16 cellular contexts compared by ENCODE assay signal in genomic region chr5:80237243-80237642, GRCh38. TPM values are rescaled to one million over a fixed set of nuclear protein-coding genes. Genes with fewer than 3 reads are reported as not detected.
DNase-seq lines count a peak whose midpoint lies in the region; ATAC-seq and TF ChIP-seq lines count a peak whose summit lies in the region.
"Had no signal": no experiment of that assay in that cellular context is flagged by ENCODE, and none has a peak within 500 bp of the region (broad histone marks: within the 10 kb centered on the region; RNA-seq: fewer than 3 reads in every experiment).

No MANE protein-coding gene starts in this region.

- H3K18ac ChIP-seq in H9 (ENCODE audit: insufficient read length, low read depth, low read length): no peak overlapping the region

- no peak overlapping the region for H3T11ph ChIP-seq in H9 (ENCODE audit: low read length)

- H3K79me2 ChIP-seq in H9 (ENCODE audit: insufficient read depth, low read length): peaks cover 41% of the 10 kb centered on the region; the same call in 1 of the 2 replicates

- H3K4ac ChIP-seq in H9 (ENCODE audit: low read depth, low read length): no peak overlapping the region

- peaks cover 16% of the 10 kb centered on the region for H3K79me1 ChIP-seq in H9 (ENCODE audit: insufficient read depth, low read depth, low read length, poor library complexity, severe bottlenecking)

- H3K23me2 ChIP-seq in H9 (ENCODE audit: insufficient read length, low read depth, low read length, poor library complexity, severe bottlenecking): no peaks in the 10 kb centered on the region

- no peak for DNase-seq in stimulated activated naive CD8-positive, alpha-beta T cell treated with anti-CD3 and anti-CD28 coated beads, Interleukin-15, amount 100 ng/mL, for 72 hours
- no peak for DNase-seq in H9
- no peak for DNase-seq in activated naive CD8-positive, alpha-beta T cell treated with anti-CD3 and anti-CD28 coated beads, Interleukin-2, amount 50 U/mL, for 24 hours
- no peak for DNase-seq in progenitor cell of endocrine pancreas (ENCODE audit: low spot score, unreplicated experiment)
- no peak for DNase-seq in NCI-H2171 treated with DMSO at 0.1 percent for 48 hours (lab: John Stamatoyannopoulos, UW)
- DNase-seq: C1 segment of cervical spinal cord, Calu3, KBM-7, NCI-H1048, NCI-H2107, NCI-H446, SJCRH30 had no signal

- H3K23ac ChIP-seq in H9 (ENCODE audit: insufficient read length, low read depth, low read length): no peak overlapping the region

- TF ChIP-seq CTCF in H9 (conservative IDR thresholded peaks at IDR 0.05): no peak
- no peak for TF ChIP-seq CTCF in progenitor cell of endocrine pancreas (IDR thresholded peaks at IDR 0.05; ENCODE audit: unreplicated experiment)

- H2BK15ac ChIP-seq in H9 (ENCODE audit: low read depth, low read length): no peak overlapping the region

- H4K20me1 ChIP-seq in H9 (ENCODE audit: control insufficient read depth, insufficient read depth, insufficient read length): no peaks in the 10 kb centered on the region

- peaks cover 12% of the 10 kb centered on the region; the same call in 1 of the 2 replicates for H3K4me1 ChIP-seq in H9 (ENCODE audit: insufficient read depth, low read length)

- no peak overlapping the region for H4K8ac ChIP-seq in H9 (replicated peaks; ENCODE audit: insufficient read length, low read depth, low read length)

- no peak overlapping the region for H3K27ac ChIP-seq in H9 (ENCODE audit: insufficient read length, low read depth, low read length)
- H3K27ac ChIP-seq: RWPE1, SJCRH30 had no signal

- H3K56ac ChIP-seq in H9 (ENCODE audit: insufficient read length, low read depth, low read length): no peak overlapping the region

- H2BK12ac ChIP-seq in H9 (ENCODE audit: insufficient read length, low read depth, low read length): no peak overlapping the region

- no peak overlapping the region for H3K4me3 Mint-ChIP-seq in stimulated activated naive CD8-positive, alpha-beta T cell treated with anti-CD3 and anti-CD28 coated beads, Interleukin-15, Interleukin-2, amounts not matched to agents 100 ng/mL and 50 ng/mL, for 24 hours
- peak overlapping the region in 1 of 2 donors; percentile 43 for H3K4me3 Mint-ChIP-seq in stimulated activated naive CD8-positive, alpha-beta T cell treated with anti-CD3 and anti-CD28 coated beads, Interleukin-15, amount 100 ng/mL, for 72 hours
- H3K4me3 Mint-ChIP-seq in H9 (no peak overlapping the region), progenitor cell of endocrine pancreas (ENCODE audit: low read depth) (no peak overlapping the region)
- H3K4me3 Mint-ChIP-seq in activated naive CD8-positive, alpha-beta T cell treated with anti-CD3 and anti-CD28 coated beads, Interleukin-2, amount 50 U/mL, for 24 hours: no peak overlapping the region

- peaks cover 22% of the 10 kb centered on the region for H3K36me3 Mint-ChIP-seq in stimulated activated naive CD8-positive, alpha-beta T cell treated with anti-CD3 and anti-CD28 coated beads, Interleukin-15, Interleukin-2, amounts not matched to agents 100 ng/mL and 50 ng/mL, for 24 hours (ENCODE audit: low read depth)
- peaks cover 11 to 17% (median 12%) of the 10 kb centered on the region in 3 experiments for H3K36me3 Mint-ChIP-seq in H9 (ENCODE audit: insufficient read depth in 1 of 3, low read depth in 3 of 3)
- peaks cover 16% of the 10 kb centered on the region for H3K36me3 Mint-ChIP-seq in activated naive CD8-positive, alpha-beta T cell treated with anti-CD3 and anti-CD28 coated beads, Interleukin-2, amount 50 U/mL, for 24 hours (ENCODE audit: low read depth)
- H3K36me3 Mint-ChIP-seq in progenitor cell of endocrine pancreas (ENCODE audit: insufficient read depth): peaks cover 32% of the 10 kb centered on the region

- no peaks in the 10 kb centered on the region for H3K27me3 ChIP-seq in H9 (ENCODE audit: insufficient read depth, low read length)
- H3K27me3 ChIP-seq: SJCRH30 had no signal

- H3K27ac Mint-ChIP-seq in stimulated activated naive CD8-positive, alpha-beta T cell treated with anti-CD3 and anti-CD28 coated beads, Interleukin-15, Interleukin-2, amounts not matched to agents 100 ng/mL and 50 ng/mL, for 24 hours: peak overlapping the region; percentile 68
- peak overlapping the region in 1 of 2 donors; percentile 82 for H3K27ac Mint-ChIP-seq in stimulated activated naive CD8-positive, alpha-beta T cell treated with anti-CD3 and anti-CD28 coated beads, Interleukin-15, amount 100 ng/mL, for 72 hours
- H3K27ac Mint-ChIP-seq in H9: peak overlapping the region in 2 of 3 experiments; percentile 25 to 87; a peak in 4 of 7 replicates
- peak overlapping the region; percentile 14 for H3K27ac Mint-ChIP-seq in activated naive CD8-positive, alpha-beta T cell treated with anti-CD3 and anti-CD28 coated beads, Interleukin-2, amount 50 U/mL, for 24 hours
- peak overlapping the region; percentile 74 for H3K27ac Mint-ChIP-seq in progenitor cell of endocrine pancreas

- peaks cover 4% of the 10 kb centered on the region for H3K9me3 ChIP-seq in H9 (ENCODE audit: control insufficient read depth, low read depth, low read length)
- H3K9me3 ChIP-seq: SJCRH30 had no signal

- no peak overlapping the region for H3K4me2 ChIP-seq in H9 (ENCODE audit: insufficient read depth, insufficient read length, low read length)

- H3K4me1 Mint-ChIP-seq in stimulated activated naive CD8-positive, alpha-beta T cell treated with anti-CD3 and anti-CD28 coated beads, Interleukin-15, Interleukin-2, amounts not matched to agents 100 ng/mL and 50 ng/mL, for 24 hours (ENCODE audit: low read depth): peaks cover 86% of the 10 kb centered on the region
- peaks cover 89% of the 10 kb centered on the region for H3K4me1 Mint-ChIP-seq in stimulated activated naive CD8-positive, alpha-beta T cell treated with anti-CD3 and anti-CD28 coated beads, Interleukin-15, amount 100 ng/mL, for 72 hours
- H3K4me1 Mint-ChIP-seq in H9 (peaks cover 34 to 45% of the 10 kb centered on the region in 2 experiments), progenitor cell of endocrine pancreas (ENCODE audit: low read depth) (peaks cover 28% of the 10 kb centered on the region)
- peaks cover 81% of the 10 kb centered on the region for H3K4me1 Mint-ChIP-seq in activated naive CD8-positive, alpha-beta T cell treated with anti-CD3 and anti-CD28 coated beads, Interleukin-2, amount 50 U/mL, for 24 hours

- no peak overlapping the region for H4K5ac ChIP-seq in H9 (ENCODE audit: insufficient read length, low read depth, low read length)

- WGBS in H9 (ENCODE audit: extremely low coverage, insufficient read length, low lambda C conversion rate): no CpG with 5 or more reads among the region's 5 CpGs

- H2BK120ac ChIP-seq in H9 (ENCODE audit: low read depth, low read length, poor library complexity, severe bottlenecking): no peak overlapping the region

- no peaks in the 10 kb centered on the region for H3K27me3 Mint-ChIP-seq in stimulated activated naive CD8-positive, alpha-beta T cell treated with anti-CD3 and anti-CD28 coated beads, Interleukin-15, Interleukin-2, amounts not matched to agents 100 ng/mL and 50 ng/mL, for 24 hours
- H3K27me3 Mint-ChIP-seq in stimulated activated naive CD8-positive, alpha-beta T cell treated with anti-CD3 and anti-CD28 coated beads, Interleukin-15, amount 100 ng/mL, for 72 hours: no peaks in the 10 kb centered on the region
- no peaks in the 10 kb centered on the region for H3K27me3 Mint-ChIP-seq in H9 (ENCODE audit: low read depth)
- H3K27me3 Mint-ChIP-seq in activated naive CD8-positive, alpha-beta T cell treated with anti-CD3 and anti-CD28 coated beads, Interleukin-2, amount 50 U/mL, for 24 hours: no peaks in the 10 kb centered on the region
- no peaks in the 10 kb centered on the region for H3K27me3 Mint-ChIP-seq in progenitor cell of endocrine pancreas

- H4K91ac ChIP-seq in H9 (ENCODE audit: insufficient read length, low read depth, low read length): no peak overlapping the region

- H2BK5ac ChIP-seq in H9 (ENCODE audit: insufficient read length, low read length): no peak overlapping the region

- no peak overlapping the region for H2BK20ac ChIP-seq in H9 (ENCODE audit: low read depth, low read length, poor library complexity, severe bottlenecking)

- ATAC-seq in stimulated activated naive CD8-positive, alpha-beta T cell treated with anti-CD3 and anti-CD28 coated beads, Interleukin-15, amount 100 ng/mL, for 72 hours: no peak
- no peak for ATAC-seq in activated naive CD8-positive, alpha-beta T cell treated with anti-CD3 and anti-CD28 coated beads, Interleukin-2, amount 50 U/mL, for 24 hours
- no peak for ATAC-seq in GM18520 (IDR thresholded peaks at IDR 0.05; ENCODE audit: unreplicated experiment)
- no peak for ATAC-seq in GM18868 (IDR thresholded peaks at IDR 0.05; ENCODE audit: unreplicated experiment)

- no peak overlapping the region for H2AFZ ChIP-seq in H9 (ENCODE audit: low read length)

- H2AK5ac ChIP-seq in H9 (ENCODE audit: insufficient read length, low read length): no peak overlapping the region

- peaks cover 4% of the 10 kb centered on the region for H3K9me3 Mint-ChIP-seq in stimulated activated naive CD8-positive, alpha-beta T cell treated with anti-CD3 and anti-CD28 coated beads, Interleukin-15, Interleukin-2, amounts not matched to agents 100 ng/mL and 50 ng/mL, for 24 hours
- peaks cover 0 to 12% of the 10 kb centered on the region in 2 donors for H3K9me3 Mint-ChIP-seq in stimulated activated naive CD8-positive, alpha-beta T cell treated with anti-CD3 and anti-CD28 coated beads, Interleukin-15, amount 100 ng/mL, for 72 hours
- H3K9me3 Mint-ChIP-seq in H9 (peaks cover 10% of the 10 kb centered on the region in 2 experiments), progenitor cell of endocrine pancreas (ENCODE audit: low read depth) (peaks cover 4% of the 10 kb centered on the region)
- H3K9me3 Mint-ChIP-seq in activated naive CD8-positive, alpha-beta T cell treated with anti-CD3 and anti-CD28 coated beads, Interleukin-2, amount 50 U/mL, for 24 hours: peaks cover 8% of the 10 kb centered on the region

- H3K14ac ChIP-seq in H9 (ENCODE audit: insufficient read depth, low read length): no peak overlapping the region

- no peak overlapping the region for H3K9ac ChIP-seq in H9 (ENCODE audit: extremely low read depth, insufficient read length, low read length)

RNA-seq across cellular contexts. Expression of gene SERINC5, which starts 18.6 kb away (rescaled TPM):
- 52.3 and 54.7 TPM in 2 replicates for total RNA-seq in H9 (2021)
- 174 and 198 TPM in 2 replicates for total RNA-seq in progenitor cell of endocrine pancreas
